In genomic region chr15:94231728-94232086, GRCh38 we compare ENCODE assay signal across 8 cellular contexts. TPM values are rescaled to one million over a fixed set of nuclear protein-coding genes. Genes with fewer than 3 reads are reported as not detected.
DNase-seq lines count a peak whose midpoint lies in the region; ATAC-seq and TF ChIP-seq lines count a peak whose summit lies in the region.

No MANE protein-coding gene starts in this region.

- H3K36me3 Mint-ChIP-seq in MCF 10A (ENCODE audit: insufficient read depth, unreplicated experiment), result peaks cover 5% of the 10 kb centered on the region

- H3K27ac Mint-ChIP-seq in MCF 10A (ENCODE audit: low read depth, unreplicated experiment), result peak overlapping the region; percentile 85

- no peak for TF ChIP-seq RAD21 in liver (IDR thresholded peaks at IDR 0.05)

- TF ChIP-seq CTCF in GM12864 (IDR thresholded peaks at IDR 0.05; ENCODE audit: low read depth, low read length, missing control alignments) (no peak), MCF 10A (IDR thresholded peaks at IDR 0.05; ENCODE audit: unreplicated experiment) (no peak), liver (IDR thresholded peaks at IDR 0.05; ENCODE audit: low read depth, low read length, missing input control) (no peak), upper lobe of left lung (IDR thresholded peaks at IDR 0.05) (no peak)

- no peak for TF ChIP-seq POLR2A in upper lobe of left lung (IDR thresholded peaks at IDR 0.05)

- intact Hi-C loops in MCF 10A (cut with micrococcal nuclease), result loop anchor here (1.0 to 10.0 kb wide), 3 partner anchors 67 to 1207 kb away; no protein-coding TSS in a partner anchor

- peak overlapping the region; percentile 58 to 61 for H3K27ac ChIP-seq in liver (ENCODE audit: low read depth in 1 of 2, low read length in 2 of 2)
- H3K27ac ChIP-seq in upper lobe of left lung, result peak overlapping the region; percentile 84 to 89 (median 86)

- no TSS peak for BruUV-seq in MCF 10A (replicated peaks; lab: Mats Ljungman, UMichigan)

- H3K9me3 ChIP-seq in liver (ENCODE audit: control insufficient read depth in 4 of 4, low read length in 3 of 4) (no peaks in the 10 kb centered on the region), upper lobe of left lung (no peaks in the 10 kb centered on the region)

- H3K36me3 ChIP-seq in liver (ENCODE audit: control insufficient read depth in 4 of 4, insufficient read depth in 3 of 4, low read depth in 1 of 4, low read length in 3 of 4), result no peaks in the 10 kb centered on the region
- H3K36me3 ChIP-seq in upper lobe of left lung, result no peaks in the 10 kb centered on the region

- 5% methylated on average over 15 of the region's 15 CpGs for WGBS in liver
- WGBS in upper lobe of left lung, 2 donors, result 2 to 3% methylated on average over 12 to 15 of the region's 15 CpGs

- peak overlapping the region; percentile 48 for H3K4me3 ChIP-seq in GM12864 (ENCODE audit: low read depth, low read length)
- peak overlapping the region in 2 of 3 donors; percentile 53 to 57 for H3K4me3 ChIP-seq in liver (ENCODE audit: low read depth in 1 of 3, low read length in 3 of 3)
- H3K4me3 ChIP-seq in upper lobe of left lung, result peak overlapping the region; percentile 32 to 74 (median 62)

- peaks cover 2 to 15% (median 12%) of the 10 kb centered on the region in 4 donors for H3K4me1 ChIP-seq in liver (ENCODE audit: control insufficient read depth in 4 of 4, insufficient read depth in 4 of 4, low read length in 3 of 4)
- H3K4me1 ChIP-seq in upper lobe of left lung, result peaks cover 8 to 57% (median 27%) of the 10 kb centered on the region in 4 donors

- no peaks in the 10 kb centered on the region for H3K27me3 Mint-ChIP-seq in MCF 10A (ENCODE audit: insufficient read depth, unreplicated experiment)

- no peaks in the 10 kb centered on the region for H3K9me3 Mint-ChIP-seq in MCF 10A (ENCODE audit: unreplicated experiment)

- peaks cover 0 to 2% (median 0%) of the 10 kb centered on the region in 4 donors for H3K27me3 ChIP-seq in liver (ENCODE audit: control insufficient read depth in 4 of 4, insufficient read depth in 4 of 4, low read length in 3 of 4)
- no peaks in the 10 kb centered on the region for H3K27me3 ChIP-seq in upper lobe of left lung

- CTCF ChIA-PET in MCF 10A (lab: Yijun Ruan, JAX), result interaction anchor here (0.7 to 5.3 kb wide), 8 partner anchors 9 to 97 kb away, joined by 3 to 54 read pairs (median 4); no protein-coding TSS in a partner anchor

- no peak for TF ChIP-seq EP300 in upper lobe of left lung (IDR thresholded peaks at IDR 0.05)

- DNase-seq in GM12864 (ENCODE audit: low read depth), result no peak
- peak; percentile 35 for DNase-seq in H4 (ENCODE audit: low spot score)
- peak; percentile 74 for DNase-seq in NAMALWA (ENCODE audit: low spot score)
- DNase-seq in MCF 10A (ENCODE audit: unreplicated experiment), result peak; percentile 58
- DNase-seq in upper lobe of left lung, result peak in 1 of 2 donors; percentile 55
- DNase-seq in kidney glomerular epithelial cell (lab: John Stamatoyannopoulos, UW), result no peak

- H3K9ac ChIP-seq in liver (ENCODE audit: low read depth in 1 of 2, low read length in 2 of 2), result peak overlapping the region in 1 of 2 donors; percentile 59

- POLR2A ChIA-PET in MCF 10A (lab: Yijun Ruan, JAX), result interaction anchor here (0.6 to 5.7 kb wide), 21 partner anchors 8 to 1700 kb away, joined by 3 to 85 read pairs (median 4); no protein-coding TSS in a partner anchor

- peaks cover 37% of the 10 kb centered on the region for H3K4me1 Mint-ChIP-seq in MCF 10A (ENCODE audit: insufficient read depth, unreplicated experiment)

- ATAC-seq in upper lobe of left lung (ENCODE audit: low FRiP score in 2 of 2) (peak; percentile 34 to 36), HG03025 (IDR thresholded peaks at IDR 0.05; ENCODE audit: low FRiP score, unreplicated experiment) (no peak)

- H3K4me3 Mint-ChIP-seq in MCF 10A (ENCODE audit: unreplicated experiment), result peak overlapping the region; percentile 75

TF ChIP-seq in liver, 16 proteins besides CTCF, POLR2A, EP300 and RAD21:
- TF ChIP-seq HNF4G (IDR thresholded peaks at IDR 0.05) (no peak), FOXA2 (IDR thresholded peaks at IDR 0.05) (no peak), YY1 (IDR thresholded peaks at IDR 0.05) (no peak), ZBTB33 (IDR thresholded peaks at IDR 0.05) (no peak), ATF3 (IDR thresholded peaks at IDR 0.05) (no peak), NR2F2 (IDR thresholded peaks at IDR 0.05) (no peak), TAF1 (conservative IDR thresholded peaks at IDR 0.05) (no peak)

RNA-seq across cellular contexts. Expression of gene MCTP2, which starts 0.3 kb away (rescaled TPM):
- total RNA-seq in H4 (2014; rRNA removed; shearing (Covaris generic)), result 27.0 and 36.1 TPM in 2 replicates
- total RNA-seq in MCF 10A (2022) (20.5 and 25.7 TPM in 2 replicates), liver (1 to 10 TPM; 6.3 to 9.9 TPM), upper lobe of left lung (10 to 100 TPM; 33.4 to 64.8 (median 48.5) TPM)
- under 1 TPM; 0.43 to 0.64 TPM for polyA plus RNA-seq in liver

Comparison
In these comparisons a context has a peak if more than half of its experiments do, and no peak if none do; other contexts are left out.
1. DNase-seq: peak in H4 (single experiment), NAMALWA (single experiment) and MCF 10A (single experiment); none in GM12864 (single experiment) and kidney glomerular epithelial cell (single experiment).
2. Peak in every context shown above with its lines, with median percentiles within 50 percentile points of each other: H3K4me3 ChIP-seq.